ENCODE assay signal across 32 cellular contexts in the genomic region with DNA sequence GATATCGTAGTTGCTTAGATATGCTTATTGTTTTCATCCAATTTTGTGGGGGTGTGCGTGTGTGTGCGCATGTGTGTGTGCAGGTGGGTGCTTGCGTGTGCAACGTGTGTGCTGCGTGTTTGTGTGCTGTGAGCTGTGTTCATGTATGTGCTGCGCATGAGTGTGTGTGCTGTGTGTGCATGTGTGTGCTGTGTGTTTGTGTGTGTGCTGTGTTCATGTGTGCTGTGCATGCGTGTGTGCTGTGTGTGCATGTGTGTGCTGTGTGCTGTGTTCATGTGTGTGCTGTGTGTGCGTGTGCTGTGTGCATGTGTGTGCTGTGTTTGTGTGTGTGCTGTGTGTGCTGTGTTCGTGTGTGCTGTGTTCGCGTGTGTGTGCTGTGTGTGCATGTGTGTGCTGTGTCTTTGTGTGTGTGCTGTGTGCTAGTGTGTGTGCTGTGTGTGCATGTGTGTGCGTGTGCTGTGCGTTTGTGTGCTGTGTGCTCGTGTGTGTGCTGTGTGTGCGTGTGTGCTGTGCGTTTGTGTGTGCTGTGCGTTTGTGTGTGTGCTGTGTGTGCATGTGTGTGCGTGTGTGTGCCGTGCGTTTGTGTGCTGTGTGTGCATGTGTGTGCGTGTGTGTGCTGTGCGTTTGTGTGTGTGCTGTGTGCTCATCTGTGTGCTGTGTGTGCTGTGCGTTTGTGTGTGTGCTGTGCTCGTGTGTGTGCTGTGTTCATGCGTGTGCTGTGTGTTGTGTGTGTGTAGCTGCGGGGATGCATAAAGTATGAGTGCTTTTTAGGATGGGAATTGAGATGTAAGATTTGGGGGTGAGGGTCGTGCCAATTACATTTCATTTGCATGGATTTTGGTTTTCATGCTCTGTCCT. TPM values are rescaled to one million over a fixed set of nuclear protein-coding genes. Genes with fewer than 3 reads are reported as not detected.
DNase-seq lines count a peak whose midpoint lies in the region; ATAC-seq and TF ChIP-seq lines count a peak whose summit lies in the region.
"Had no signal": no experiment of that assay in that cellular context is flagged by ENCODE, and none has a peak within 500 bp of the region (broad histone marks: within the 10 kb centered on the region; RNA-seq: fewer than 3 reads in every experiment).

No MANE protein-coding gene starts in this region.

- H3K9me1 ChIP-seq in IMR-90 (ENCODE audit: insufficient read depth, low read length), result peaks cover 7% of the 10 kb centered on the region

- H4K91ac ChIP-seq in IMR-90 (ENCODE audit: insufficient read depth, low read depth, low read length), result no peak overlapping the region

- H3K4me1 ChIP-seq in Caco-2, result peaks cover 9% of the 10 kb centered on the region; the same call in 1 of the 2 replicates
- H3K4me1 ChIP-seq in IMR-90 (ENCODE audit: control insufficient read depth, insufficient read depth, low read length), result no peaks in the 10 kb centered on the region
- no peaks in the 10 kb centered on the region for H3K4me1 ChIP-seq in osteoblast (ENCODE audit: insufficient read depth, low read length)
- H3K4me1 ChIP-seq: ascending aorta, left lung, thyroid gland had no signal

- BruUV-seq in Caco-2 (replicated peaks; lab: Mats Ljungman, UMichigan) (TSS peak; percentile 53), IMR-90 (replicated peaks; lab: Mats Ljungman, UMichigan) (TSS peak; percentile 79)

- in situ Hi-C loops in IMR-90 (cut with MboI; ENCODE audit: low sequenced_read_pairs), result no loop called here

- POLR2A ChIA-PET in Caco-2 (lab: Charles Lee), result no interaction called here
- POLR2A ChIA-PET in IMR-90 (lab: Charles Lee; ENCODE audit: unreplicated experiment), result no interaction called here

- no peak overlapping the region for H3K4me2 ChIP-seq in IMR-90 (ENCODE audit: low read depth, low read length)
- no peak overlapping the region for H3K4me2 ChIP-seq in osteoblast (ENCODE audit: insufficient read depth, low read length)

- H3K9me3 Mint-ChIP-seq in Caco-2 (ENCODE audit: unreplicated experiment), result peaks cover 2% of the 10 kb centered on the region
- H3K9me3 Mint-ChIP-seq in endothelial cell (ENCODE audit: unreplicated experiment), result no peaks in the 10 kb centered on the region
- H3K9me3 Mint-ChIP-seq: activated naive CD8-positive, alpha-beta T cell treated with anti-CD3 and anti-CD28 coated beads, Interleukin-2, amount 10 ng/mL, durations not matched to agents 7 days and 5 days; CD4-positive, alpha-beta T cell had no signal

- H2BK15ac ChIP-seq in IMR-90 (ENCODE audit: low read depth, low read length), result no peak overlapping the region

- no peak overlapping the region for H2BK20ac ChIP-seq in IMR-90 (ENCODE audit: low read depth, low read length)

- no peak overlapping the region; the same call in 1 of the 2 replicates for H3K14ac ChIP-seq in IMR-90 (replicated peaks; ENCODE audit: low read depth, low read length)

- H3K4me3 ChIP-seq in Caco-2 (ENCODE audit: low read depth, low read length) (no peak overlapping the region), IMR-90 (ENCODE audit: insufficient read depth, low read depth, low read length) (no peak overlapping the region), osteoblast (ENCODE audit: insufficient read depth, low read length) (no peak overlapping the region)
- H3K4me3 ChIP-seq: ascending aorta, coronary artery, left lung, spleen, thyroid gland had no signal

- no peak for TF ChIP-seq POLR2A in IMR-90 (IDR thresholded peaks at IDR 0.05; ENCODE audit: low read depth, low read length)

- TF ChIP-seq CTCF in Caco-2 (IDR thresholded peaks at IDR 0.05; ENCODE audit: insufficient read depth in 1 of 2, low read depth in 1 of 2, low read length in 1 of 2, severe bottlenecking in 1 of 2, unreplicated experiment in 1 of 2) (no peak), IMR-90 (conservative IDR thresholded peaks at IDR 0.05; ENCODE audit: low read depth, low read length) (no peak), endothelial cell (IDR thresholded peaks at IDR 0.05; ENCODE audit: unreplicated experiment) (no peak), osteoblast (IDR thresholded peaks at IDR 0.05; ENCODE audit: extremely low read depth, low read depth, low read length) (no peak)

- no peak overlapping the region for H4K8ac ChIP-seq in IMR-90 (ENCODE audit: low read depth in 2 of 2, low read length in 2 of 2)

- intact Hi-C loops in Caco-2 (cut with micrococcal nuclease; ENCODE audit: unreplicated experiment) (no loop called here), IMR-90 (cut with micrococcal nuclease) (no loop called here)

- H3K27me3 ChIP-seq in Caco-2 (replicated peaks; ENCODE audit: control insufficient read depth, insufficient read depth, low read length), result no peaks in the 10 kb centered on the region
- H3K27me3 ChIP-seq in IMR-90 (ENCODE audit: control insufficient read depth, insufficient read depth, low read length), result peaks cover 17% of the 10 kb centered on the region; the same call in 1 of the 2 replicates
- H3K27me3 ChIP-seq in osteoblast (ENCODE audit: insufficient read depth, low read length), result peaks cover 17% of the 10 kb centered on the region

- CTCF ChIA-PET in Caco-2 (lab: Charles Lee) (no interaction called here), IMR-90 (lab: Yijun Ruan, JAX) (no interaction called here)

- H2AK9ac ChIP-seq in IMR-90 (replicated peaks; ENCODE audit: low read depth, low read length, poor library complexity), result no peak overlapping the region

- peaks cover 9% of the 10 kb centered on the region for H3K36me3 ChIP-seq in Caco-2 (ENCODE audit: control insufficient read depth, insufficient read depth, low read length)
- peaks cover 2% of the 10 kb centered on the region; the same call in 1 of the 2 replicates for H3K36me3 ChIP-seq in IMR-90 (ENCODE audit: control insufficient read depth, insufficient read depth, low read length)
- no peaks in the 10 kb centered on the region for H3K36me3 ChIP-seq in osteoblast (ENCODE audit: insufficient read depth, low read length)
- H3K36me3 ChIP-seq: ascending aorta, left lung, spleen, thyroid gland had no signal

- ATAC-seq in IMR-90 (ENCODE audit: low read depth) (no peak), GM18520 (IDR thresholded peaks at IDR 0.05; ENCODE audit: unreplicated experiment) (no peak)
- ATAC-seq: effector memory CD8-positive, alpha-beta T cell; HCT116; left lung had no signal

- H3K4me3 Mint-ChIP-seq in Caco-2 (ENCODE audit: unreplicated experiment) (peak overlapping the region; percentile 27), endothelial cell (ENCODE audit: unreplicated experiment) (peak overlapping the region; percentile 27)
- H3K4me3 Mint-ChIP-seq: activated CD4-positive, alpha-beta T cell treated with anti-CD3 and anti-CD28 coated beads, Interleukin-2, amount 10 ng/mL, durations not matched to agents 24 days and 14 days; activated naive CD8-positive, alpha-beta T cell treated with anti-CD3 and anti-CD28 coated beads, Interleukin-2, amount 10 ng/mL, durations not matched to agents 7 days and 5 days; CD4-positive, alpha-beta T cell; effector memory CD8-positive, alpha-beta T cell had no signal

- 89% methylated on average over 22 of the region's 28 CpGs; no CpG with 5 or more reads in 1 of the 2 experiments for WGBS in IMR-90 (ENCODE audit: extremely low coverage in 2 of 2, insufficient read length in 1 of 2), 2 experiments

- H3K4ac ChIP-seq in IMR-90 (ENCODE audit: low read depth, low read length), result no peak overlapping the region

- no peaks in the 10 kb centered on the region for H3K9me3 ChIP-seq in Caco-2
- H3K9me3 ChIP-seq in IMR-90 (ENCODE audit: control insufficient read depth, insufficient read depth, low read length), result no peaks in the 10 kb centered on the region
- H3K9me3 ChIP-seq in osteoblast (ENCODE audit: low read depth, low read length), result no peaks in the 10 kb centered on the region
- H3K9me3 ChIP-seq: ascending aorta, left lung, spleen, thyroid gland had no signal

- H3K4me1 Mint-ChIP-seq in Caco-2 (ENCODE audit: low read depth, unreplicated experiment) (peaks cover 26% of the 10 kb centered on the region), endothelial cell (ENCODE audit: unreplicated experiment) (no peaks in the 10 kb centered on the region)
- H3K4me1 Mint-ChIP-seq: activated CD4-positive, alpha-beta T cell treated with anti-CD3 and anti-CD28 coated beads, Interleukin-2, amount 10 ng/mL, durations not matched to agents 24 days and 14 days; activated naive CD8-positive, alpha-beta T cell treated with anti-CD3 and anti-CD28 coated beads, Interleukin-2, amount 10 ng/mL, durations not matched to agents 7 days and 5 days had no signal

- H3K79me1 ChIP-seq in IMR-90 (ENCODE audit: low read depth in 1 of 2, low read length in 2 of 2), result peaks cover 0 to 6% of the 10 kb centered on the region in 2 experiments; a peak in 2 of 4 replicates

- H3K9ac ChIP-seq in IMR-90 (ENCODE audit: low read depth, low read length), result no peak overlapping the region

- DNase-seq in Caco-2, result no peak
- no peak for DNase-seq in IMR-90
- no peak for DNase-seq in endothelial cell (ENCODE audit: low spot score)
- peak; percentile 31 for DNase-seq in osteoblast (ENCODE audit: insufficient read length, low spot score, missing footprints)
- no peak for DNase-seq in activated effector memory CD4-positive, alpha-beta T cell treated with anti-CD3 and anti-CD28 coated beads, Interleukin-2, amount 50 U/mL, for 16 hours
- no peak for DNase-seq in NCI-H2171 treated with DMSO at 0.1 percent for 48 hours (lab: John Stamatoyannopoulos, UW)
- DNase-seq in middle frontal gyrus (ENCODE audit: extremely low spot score, low spot score), result no peak
- DNase-seq: activated CD4-positive, alpha-beta T cell treated with anti-CD3 and anti-CD28 coated beads, Interleukin-2, amount 10 ng/mL, durations not matched to agents 24 days and 14 days; activated naive CD8-positive, alpha-beta T cell treated with anti-CD3 and anti-CD28 coated beads, Interleukin-2, amount 10 ng/mL, durations not matched to agents 7 days and 5 days; CD4-positive, alpha-beta T cell; effector memory CD8-positive, alpha-beta T cell; mesendoderm; NCI-H1436 treated with DMSO at 0.1 percent for 48 hours; spleen; stimulated activated CD4-positive, alpha-beta T cell treated with anti-CD3 and anti-CD28 coated beads, Interleukin-2, amount 100 ng/mL, for 24 hours; stimulated activated CD8-positive, alpha-beta memory T cell treated with anti-CD3 and anti-CD28 coated beads, Interleukin-4, amount 100 ng/mL, for 48 hours; thyroid gland had no signal

- H2AK5ac ChIP-seq in IMR-90 (ENCODE audit: low read depth, low read length), result peak overlapping the region; percentile 75; the same call in 1 of the 2 replicates

- H3K23ac ChIP-seq in IMR-90 (ENCODE audit: low read depth, low read length), result no peak overlapping the region

- H3K36me3 Mint-ChIP-seq in Caco-2 (ENCODE audit: insufficient read depth, unreplicated experiment) (peaks cover 96% of the 10 kb centered on the region), endothelial cell (ENCODE audit: low read depth, unreplicated experiment) (peaks cover 5% of the 10 kb centered on the region)
- H3K36me3 Mint-ChIP-seq: activated naive CD8-positive, alpha-beta T cell treated with anti-CD3 and anti-CD28 coated beads, Interleukin-2, amount 10 ng/mL, durations not matched to agents 7 days and 5 days had no signal

- TF ChIP-seq RAD21 in IMR-90 (IDR thresholded peaks at IDR 0.05; ENCODE audit: low read length), result no peak

- H3K18ac ChIP-seq in IMR-90 (ENCODE audit: low read depth, low read length), result no peak overlapping the region

- peak overlapping the region; percentile 46 for H2BK5ac ChIP-seq in IMR-90 (ENCODE audit: low read depth, low read length, poor library complexity, severe bottlenecking)

- no peak overlapping the region for H4K5ac ChIP-seq in IMR-90 (ENCODE audit: low read depth, low read length)

- H2BK120ac ChIP-seq in IMR-90 (ENCODE audit: low read depth, low read length), result no peak overlapping the region

- no peak overlapping the region for H3K56ac ChIP-seq in IMR-90 (ENCODE audit: extremely low read depth, insufficient read depth, low read length)

- H2AFZ ChIP-seq in IMR-90 (replicated peaks; ENCODE audit: low read length, poor library complexity), result no peak overlapping the region
- no peak overlapping the region for H2AFZ ChIP-seq in osteoblast (ENCODE audit: low read length)

- peaks cover 21% of the 10 kb centered on the region for H4K20me1 ChIP-seq in IMR-90 (ENCODE audit: insufficient read depth, low read length)
- no peaks in the 10 kb centered on the region for H4K20me1 ChIP-seq in osteoblast (ENCODE audit: insufficient read depth, low read length)

- no peak overlapping the region for H3K27ac ChIP-seq in IMR-90 (ENCODE audit: insufficient read depth, low read length)
- H3K27ac ChIP-seq in osteoblast (ENCODE audit: low read depth, low read length), result no peak overlapping the region
- H3K27ac ChIP-seq: ascending aorta, coronary artery, left lung, RWPE1, spleen, thyroid gland had no signal

- H3K27ac Mint-ChIP-seq in Caco-2 (ENCODE audit: unreplicated experiment), result peak overlapping the region; percentile 83
- no peak overlapping the region for H3K27ac Mint-ChIP-seq in endothelial cell (ENCODE audit: unreplicated experiment)
- H3K27ac Mint-ChIP-seq: activated CD4-positive, alpha-beta T cell treated with anti-CD3 and anti-CD28 coated beads, Interleukin-2, amount 10 ng/mL, durations not matched to agents 24 days and 14 days; activated naive CD8-positive, alpha-beta T cell treated with anti-CD3 and anti-CD28 coated beads, Interleukin-2, amount 10 ng/mL, durations not matched to agents 7 days and 5 days; CD4-positive, alpha-beta T cell; effector memory CD8-positive, alpha-beta T cell had no signal

- H3K27me3 Mint-ChIP-seq in Caco-2 (ENCODE audit: insufficient read depth, unreplicated experiment), result no peaks in the 10 kb centered on the region
- peaks cover 17% of the 10 kb centered on the region for H3K27me3 Mint-ChIP-seq in endothelial cell (ENCODE audit: unreplicated experiment)

- H3K79me2 ChIP-seq in osteoblast (ENCODE audit: insufficient read depth, low read length), result no peaks in the 10 kb centered on the region

- dilution Hi-C loops in IMR-90 (cut with HindIII; ENCODE audit: low sequenced_read_pairs, unreplicated experiment), result no loop called here

RNA-seq across cellular contexts. Expression of a gene that starts 7.6 kb away (rescaled TPM):
- 1,375 and 1,397 TPM in 2 replicates for total RNA-seq in Caco-2 (2022)
- 2.3 and 5.0 TPM in 2 replicates for total RNA-seq in IMR-90 (2012; rRNA removed)
- polyA plus RNA-seq in IMR-90 (2012; rRNA removed), result 17.5 and 21.8 TPM in 2 replicates
- polyA plus RNA-seq in IMR-90 (2012; cell fraction: cytosol; rRNA removed), result 20.6 and 23.2 TPM in 2 replicates
- polyA plus RNA-seq in IMR-90 (2012; cell fraction: nucleus; rRNA removed; ENCODE audit: low replicate concordance), result 4.8 and 6.4 TPM in 2 replicates
- 2.1 TPM for total RNA-seq in endothelial cell (ENCODE audit: unreplicated experiment)
- total RNA-seq in osteoblast, result 53.9 and 68.8 TPM in 2 replicates
- total RNA-seq: activated naive CD8-positive, alpha-beta T cell treated with anti-CD3 and anti-CD28 coated beads, Interleukin-2, amount 10 ng/mL, durations not matched to agents 7 days and 5 days; CD4-positive, alpha-beta T cell had no signal

RNA-seq across cellular contexts. Expression of a gene that starts 29.4 kb away (rescaled TPM):
- total RNA-seq in Caco-2 (2022) (not detected in 2 replicates), IMR-90 (2012; rRNA removed) (not detected in 2 replicates), endothelial cell (ENCODE audit: unreplicated experiment) (not detected), osteoblast (not detected in 2 replicates)
- not detected in 2 replicates for polyA plus RNA-seq in IMR-90 (2012; rRNA removed)
- polyA plus RNA-seq in IMR-90 (2012; cell fraction: cytosol; rRNA removed), result not detected in 2 replicates
- polyA plus RNA-seq in IMR-90 (2012; cell fraction: nucleus; rRNA removed; ENCODE audit: low replicate concordance), result not detected in 2 replicates
- total RNA-seq: activated CD4-positive, alpha-beta T cell treated with anti-CD3 and anti-CD28 coated beads, Interleukin-2, amount 10 ng/mL, durations not matched to agents 24 days and 14 days; activated CD8-positive, alpha-beta memory T cell treated with anti-CD3 and anti-CD28 coated beads for 36 hours; activated naive CD8-positive, alpha-beta T cell treated with anti-CD3 and anti-CD28 coated beads, Interleukin-2, amount 10 ng/mL, durations not matched to agents 7 days and 5 days; ascending aorta; cardiac septum; CD4-positive, alpha-beta T cell; fibroblast of villous mesenchyme; left lung; LHCN-M2; myocyte; NCI-H460; omental fat pad; renal cortical epithelial cell; SK-MEL-5; thyroid gland had no signal

RNA-seq across cellular contexts. Expression of a gene that starts 40.0 kb away (rescaled TPM):
- total RNA-seq in Caco-2 (2022) (not detected in 2 replicates), IMR-90 (2012; rRNA removed) (not detected in 2 replicates), endothelial cell (ENCODE audit: unreplicated experiment) (not detected), osteoblast (under 0.01 TPM in 1 of 2 replicates, not detected in the other)
- 0.06 and 0.10 TPM in 2 replicates for polyA plus RNA-seq in IMR-90 (2012; rRNA removed)
- 0.03 TPM in 1 of 2 replicates, not detected in the other for polyA plus RNA-seq in IMR-90 (2012; cell fraction: cytosol; rRNA removed)
- polyA plus RNA-seq in IMR-90 (2012; cell fraction: nucleus; rRNA removed; ENCODE audit: low replicate concordance), result 0.08 TPM in 1 of 2 replicates, not detected in the other
- total RNA-seq: activated CD4-positive, alpha-beta T cell treated with anti-CD3 and anti-CD28 coated beads, Interleukin-2, amount 10 ng/mL, durations not matched to agents 24 days and 14 days; activated CD8-positive, alpha-beta memory T cell treated with anti-CD3 and anti-CD28 coated beads for 36 hours; activated naive CD8-positive, alpha-beta T cell treated with anti-CD3 and anti-CD28 coated beads, Interleukin-2, amount 10 ng/mL, durations not matched to agents 7 days and 5 days; ascending aorta; cardiac septum; CD4-positive, alpha-beta T cell; fibroblast of villous mesenchyme; LHCN-M2; myocyte; NCI-H460; omental fat pad; SK-MEL-5; thyroid gland had no signal
